In genomic region chrX:9538544-9539045, GRCh38 we compare ENCODE assay signal across 10 cellular contexts.
DNase-seq lines count a peak whose midpoint lies in the region; ATAC-seq, FAIRE-seq and TF ChIP-seq lines count a peak whose summit lies in the region.
"Had no signal": no experiment of that assay in that cellular context is flagged by ENCODE, and none has a peak within 500 bp of the region (broad histone marks: within the 10 kb centered on the region; RNA-seq: fewer than 3 reads in every experiment).

No MANE protein-coding gene starts in this region.

- H3K4me3 ChIP-seq in pancreas: no peak overlapping the region
- H3K4me3 ChIP-seq: suprapubic skin had no signal

- TF ChIP-seq CTCF in pancreas (IDR thresholded peaks at IDR 0.05) (no peak), omental fat pad (IDR thresholded peaks at IDR 0.05) (no peak)

- H3K27me3 ChIP-seq in pancreas: no peaks in the 10 kb centered on the region
- H3K27me3 ChIP-seq: suprapubic skin had no signal

- 28 to 51% methylated on average over 10 of the region's 10 CpGs for WGBS in pancreas, 2 donors

- no peaks in the 10 kb centered on the region for H3K4me1 ChIP-seq in pancreas

- no peaks in the 10 kb centered on the region for H3K36me3 ChIP-seq in pancreas
- H3K36me3 ChIP-seq: suprapubic skin had no signal

- H3K27ac ChIP-seq in pancreas: no peak overlapping the region
- H3K27ac ChIP-seq: KMS-11, suprapubic skin had no signal

- intact Hi-C loops in pancreas (cut with DNase I): no loop called here

- peak; percentile 24 to 78 (median 56) for ATAC-seq in pancreas
- no peak for ATAC-seq in omental fat pad (ENCODE audit: low FRiP score)
- ATAC-seq in GM18868 (IDR thresholded peaks at IDR 0.05; ENCODE audit: unreplicated experiment): no peak

- FAIRE-seq in pancreas (lab: Jason Lieb, UNC): no peak
- FAIRE-seq: RCC 7860 had no signal

- DNase-seq in HT-29 (ENCODE audit: low spot score): peak; percentile 7
- peak; percentile 48 for DNase-seq in NCI-H2029 (lab: John Stamatoyannopoulos, UW)
- DNase-seq in SHP77 treated with DMSO at 0.1 percent for 48 hours (lab: John Stamatoyannopoulos, UW): peak; percentile 62
- peak in 3 of 6 donors; percentile 14 to 61 (median 45) for DNase-seq in pancreas
- no peak for DNase-seq in omental fat pad (ENCODE audit: low spot score)
- no peak for DNase-seq in RKO (ENCODE audit: low spot score)

- no peaks in the 10 kb centered on the region for H3K9me3 ChIP-seq in pancreas
- H3K9me3 ChIP-seq: suprapubic skin had no signal

Comparison
In these comparisons a context has a peak if more than half of its experiments do, and no peak if none do; other contexts are left out.
1. DNase-seq: peak in HT-29 (single experiment), NCI-H2029 (single experiment) and SHP77 treated with DMSO at 0.1 percent for 48 hours (single experiment); none in omental fat pad (single experiment) and RKO (single experiment).
2. ATAC-seq: peak in pancreas (4 of 4); none in omental fat pad (single experiment) and GM18868 (single experiment).